ENCODE assay signal across 34 cellular contexts in genomic region chr4:181838253-181838652, GRCh38.
"Had no signal": no experiment of that assay in that cellular context is flagged by ENCODE, and none has a peak within 500 bp of the region (broad histone marks: within the 10 kb centered on the region; RNA-seq: fewer than 3 reads in every experiment).

No MANE protein-coding gene starts in this region.

- H3K27me3 ChIP-seq: MG63 had no signal

- H3K9me3 ChIP-seq: MG63 had no signal

- H3K36me3 ChIP-seq: MG63 had no signal

- H3K4me3 ChIP-seq: MG63 had no signal

- DNase-seq: Karpas-422, Kasumi-1, MG63, MM.1S, MV-4-11, NCI-H1048, NCI-H1092, NCI-H1092 treated with DMSO at 0.1 percent for 48 hours, NCI-H1105, NCI-H1105 treated with DMSO at 0.1 percent for 48 hours, NCI-H1417, NCI-H1417 treated with DMSO at 0.1 percent for 48 hours, NCI-H1436, NCI-H1436 treated with DMSO at 0.1 percent for 48 hours, NCI-H146, NCI-H1694, NCI-H1694 treated with DMSO at 0.1 percent for 48 hours, NCI-H187, NCI-H187 treated with DMSO at 0.1 percent for 48 hours, NCI-H1930, NCI-H2029, NCI-H2029 treated with DMSO at 0.1 percent for 48 hours, NCI-H2081, NCI-H2081 treated with DMSO at 0.1 percent for 48 hours, NCI-H2107, NCI-H2171, NCI-H2171 treated with DMSO at 0.1 percent for 48 hours, NCI-H2227 treated with DMSO at 0.1 percent for 48 hours, NCI-H226, NCI-H345, NCI-H446, NCI-H446 treated with DMSO at 0.1 percent for 48 hours, NCI-H510A, NCI-H510A treated with DMSO at 0.1 percent for 48 hours had no signal
